In the genomic region with DNA sequence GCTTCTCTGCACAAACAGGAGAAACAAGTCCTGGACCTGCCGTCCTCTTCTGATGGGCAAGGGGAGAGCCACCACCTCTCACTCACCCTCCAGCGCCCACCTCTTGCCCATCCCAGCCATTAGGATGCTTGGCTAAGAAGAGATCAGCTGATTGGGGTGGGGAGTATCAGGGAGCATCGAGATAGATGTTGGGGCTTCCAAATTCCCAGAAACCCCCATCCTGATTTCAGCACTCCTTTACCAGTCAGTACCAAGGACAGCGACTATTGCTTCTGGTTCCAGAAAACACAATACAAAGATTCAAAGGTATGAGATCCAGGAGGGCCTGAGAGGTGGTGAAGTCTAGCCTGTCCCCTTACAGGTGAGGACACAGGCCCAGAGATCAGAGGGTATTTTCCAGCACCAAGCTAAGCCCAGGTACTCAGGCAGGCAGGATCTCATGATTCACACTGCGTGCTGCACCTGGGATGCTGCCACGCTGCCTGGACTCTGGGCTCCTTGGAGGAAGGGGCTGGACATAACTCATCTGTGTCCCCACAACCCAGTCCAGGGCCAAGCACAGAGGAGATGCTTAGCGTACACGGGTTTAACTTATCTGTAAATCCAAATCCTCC, we compare ENCODE assay signal across 1 cellular context.
TF ChIP-seq lines count a peak whose summit lies in the region.

No MANE protein-coding gene starts in this region.

TF ChIP-seq in GM12878, 131 proteins besides CTCF, POLR2A, EP300 and RAD21 (continued from another document):
- TF ChIP-seq, protein P1, sequence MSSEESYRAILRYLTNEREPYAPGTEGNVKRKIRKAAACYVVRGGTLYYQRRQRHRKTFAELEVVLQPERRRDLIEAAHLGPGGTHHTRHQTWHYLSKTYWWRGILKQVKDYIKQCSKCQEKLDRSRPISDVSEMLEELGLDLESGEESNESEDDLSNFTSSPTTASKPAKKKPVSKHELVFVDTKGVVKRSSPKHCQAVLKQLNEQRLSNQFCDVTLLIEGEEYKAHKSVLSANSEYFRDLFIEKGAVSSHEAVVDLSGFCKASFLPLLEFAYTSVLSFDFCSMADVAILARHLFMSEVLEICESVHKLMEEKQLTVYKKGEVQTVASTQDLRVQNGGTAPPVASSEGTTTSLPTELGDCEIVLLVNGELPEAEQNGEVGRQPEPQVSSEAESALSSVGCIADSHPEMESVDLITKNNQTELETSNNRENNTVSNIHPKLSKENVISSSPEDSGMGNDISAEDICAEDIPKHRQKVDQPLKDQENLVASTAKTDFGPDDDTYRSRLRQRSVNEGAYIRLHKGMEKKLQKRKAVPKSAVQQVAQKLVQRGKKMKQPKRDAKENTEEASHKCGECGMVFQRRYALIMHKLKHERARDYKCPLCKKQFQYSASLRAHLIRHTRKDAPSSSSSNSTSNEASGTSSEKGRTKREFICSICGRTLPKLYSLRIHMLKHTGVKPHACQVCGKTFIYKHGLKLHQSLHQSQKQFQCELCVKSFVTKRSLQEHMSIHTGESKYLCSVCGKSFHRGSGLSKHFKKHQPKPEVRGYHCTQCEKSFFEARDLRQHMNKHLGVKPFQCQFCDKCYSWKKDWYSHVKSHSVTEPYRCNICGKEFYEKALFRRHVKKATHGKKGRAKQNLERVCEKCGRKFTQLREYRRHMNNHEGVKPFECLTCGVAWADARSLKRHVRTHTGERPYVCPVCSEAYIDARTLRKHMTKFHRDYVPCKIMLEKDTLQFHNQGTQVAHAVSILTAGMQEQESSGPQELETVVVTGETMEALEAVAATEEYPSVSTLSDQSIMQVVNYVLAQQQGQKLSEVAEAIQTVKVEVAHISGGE (CRISPR knock-in tag; IDR thresholded peaks at IDR 0.05): no peak
- TF ChIP-seq PBX3 (IDR thresholded peaks at IDR 0.05; ENCODE audit: insufficient replicate concordance, low read depth, low read length): no peak
